In the genomic region with DNA sequence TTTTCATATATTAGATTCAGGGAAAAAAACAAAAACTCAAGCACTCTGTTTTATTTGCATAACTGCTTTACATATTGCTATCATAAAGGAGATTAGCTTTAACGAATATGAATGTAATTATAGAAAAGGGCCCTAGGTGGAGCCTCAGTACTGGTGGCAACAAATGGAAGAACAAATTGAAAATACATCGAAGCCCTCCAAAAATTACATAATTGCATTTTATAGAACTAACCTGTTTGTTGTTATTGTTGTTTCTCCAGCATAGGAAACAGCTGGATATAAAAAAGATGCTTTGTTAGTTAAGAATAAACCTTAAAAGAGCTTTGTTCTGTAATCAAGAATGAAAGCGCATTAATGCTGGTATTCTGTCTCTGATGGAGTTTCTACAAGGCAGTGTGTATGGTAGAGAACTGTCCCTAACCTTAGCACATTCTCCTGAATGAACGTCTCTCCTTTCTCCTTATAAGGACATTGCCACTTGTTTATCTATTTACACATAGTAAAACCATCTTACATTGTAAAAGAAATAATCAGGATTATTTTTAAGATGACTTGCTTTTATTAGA, we compare ENCODE assay signal across 9 cellular contexts. TPM values are rescaled to one million over a fixed set of nuclear protein-coding genes. Genes with fewer than 3 reads are reported as not detected.
DNase-seq lines count a peak whose midpoint lies in the region; ATAC-seq and TF ChIP-seq lines count a peak whose summit lies in the region.
"Had no signal": no experiment of that assay in that cellular context is flagged by ENCODE, and none has a peak within 500 bp of the region (broad histone marks: within the 10 kb centered on the region; RNA-seq: fewer than 3 reads in every experiment).

No MANE protein-coding gene starts in this region.

- intact Hi-C loops in MCF 10A (cut with micrococcal nuclease), result loop anchor here (1.0 to 10.0 kb wide), 5 partner anchors 101 to 524 kb away; no protein-coding TSS in a partner anchor
- intact Hi-C loops in left colon (cut with DNase I, micrococcal nuclease), result no loop called here

- H3K4me1 ChIP-seq in BE2C, result no peaks in the 10 kb centered on the region
- H3K4me1 ChIP-seq in upper lobe of left lung, result peaks cover 0 to 9% (median 4%) of the 10 kb centered on the region in 4 donors

- no peaks in the 10 kb centered on the region for H3K36me3 ChIP-seq in BE2C
- no peaks in the 10 kb centered on the region for H3K36me3 ChIP-seq in upper lobe of left lung

- H3K4me3 ChIP-seq in BE2C (ENCODE audit: low read depth, low read length) (peak overlapping the region; percentile 39), upper lobe of left lung (peak overlapping the region in 3 of 4 donors; percentile 13 to 36 (median 33))

- 17 to 23% methylated on average over 4 of the region's 4 CpGs for WGBS in upper lobe of left lung, 2 donors

- H3K27ac ChIP-seq in upper lobe of left lung, result no peak overlapping the region
- H3K27ac ChIP-seq: skin epidermis had no signal

- H3K27me3 Mint-ChIP-seq in MCF 10A (ENCODE audit: insufficient read depth, unreplicated experiment), result no peaks in the 10 kb centered on the region

- peak; percentile 74 for TF ChIP-seq CTCF in BE2C (IDR thresholded peaks at IDR 0.05; ENCODE audit: low read depth, low read length)
- TF ChIP-seq CTCF in MCF 10A (IDR thresholded peaks at IDR 0.05; ENCODE audit: unreplicated experiment), result peak; percentile 68
- peak; percentile 44 to 69 (median 54) for TF ChIP-seq CTCF in upper lobe of left lung (IDR thresholded peaks at IDR 0.05)

- H3K9me3 ChIP-seq in BE2C (no peaks in the 10 kb centered on the region), upper lobe of left lung (no peaks in the 10 kb centered on the region)

- H3K4me1 Mint-ChIP-seq in MCF 10A (ENCODE audit: insufficient read depth, unreplicated experiment), result peaks cover 18% of the 10 kb centered on the region

- no peak overlapping the region for H3K4me3 Mint-ChIP-seq in MCF 10A (ENCODE audit: unreplicated experiment)

- DNase-seq in BE2C (no peak), NCI-H345 (lab: John Stamatoyannopoulos, UW) (peak; percentile 24), MCF 10A (ENCODE audit: unreplicated experiment) (peak; percentile 49), left colon (no peak), upper lobe of left lung (no peak)
- DNase-seq in activated naive CD4-positive, alpha-beta T cell (lab: John Stamatoyannopoulos, UW), result no peak

- no peak for TF ChIP-seq EP300 in upper lobe of left lung (IDR thresholded peaks at IDR 0.05)

- H3K36me3 Mint-ChIP-seq in MCF 10A (ENCODE audit: insufficient read depth, unreplicated experiment), result no peaks in the 10 kb centered on the region

- H3K27me3 ChIP-seq in BE2C (no peaks in the 10 kb centered on the region), upper lobe of left lung (no peaks in the 10 kb centered on the region)

- H3K9me3 Mint-ChIP-seq in MCF 10A (ENCODE audit: unreplicated experiment), result no peaks in the 10 kb centered on the region

- ATAC-seq in GM18873 (IDR thresholded peaks at IDR 0.05; ENCODE audit: low FRiP score, unreplicated experiment), result peak; percentile 61
- ATAC-seq in HG03139 (IDR thresholded peaks at IDR 0.05; ENCODE audit: unreplicated experiment), result peak; percentile 87
- peak; percentile 86 for ATAC-seq in left colon
- ATAC-seq in upper lobe of left lung (ENCODE audit: low FRiP score in 2 of 2), result peak; percentile 61 to 79

- no peak for TF ChIP-seq POLR2A in upper lobe of left lung (IDR thresholded peaks at IDR 0.05)

- POLR2A ChIA-PET in MCF 10A (lab: Yijun Ruan, JAX), result interaction anchor here (0.6 to 4.0 kb wide), 6 partner anchors 26 to 297 kb away, joined by 3 to 13 read pairs (median 4); a partner anchor contains a TSS

- CTCF ChIA-PET in MCF 10A (lab: Yijun Ruan, JAX), result interaction anchor here (0.6 to 2.7 kb wide), 28 partner anchors 9 to 300 kb away, joined by 3 to 14 read pairs (median 4); no protein-coding TSS in a partner anchor

- peak overlapping the region; percentile 63 for H3K27ac Mint-ChIP-seq in MCF 10A (ENCODE audit: low read depth, unreplicated experiment)

- no TSS peak for BruUV-seq in MCF 10A (replicated peaks; lab: Mats Ljungman, UMichigan)

RNA-seq across cellular contexts. Expression of a gene that starts 33.7 kb away (rescaled TPM):
- polyA plus RNA-seq in BE2C (2012; ENCODE audit: insufficient read depth, insufficient read length, low read depth), result 0.91 TPM
- 4.5 TPM in 2 replicates for total RNA-seq in MCF 10A (2022)
- total RNA-seq in left colon, result 1 to 10 TPM in 1 of 2 donors, under 1 TPM in 1; 0.40 to 1.3 TPM
- total RNA-seq in upper lobe of left lung, result 10 to 100 TPM in 1 of 6 donors, 1 to 10 TPM in 5; 2.9 to 16.6 (median 5.1) TPM

Comparison
In these comparisons a context has a peak if more than half of its experiments do, and no peak if none do; other contexts are left out.
1. DNase-seq: peak in NCI-H345 (single experiment) and MCF 10A (single experiment); none in BE2C (single experiment), left colon (0 of 2), upper lobe of left lung (0 of 2) and activated naive CD4-positive, alpha-beta T cell (0 of 4).
2. Peak in every context shown above with its lines, with median percentiles within 50 percentile points of each other: CTCF ChIP-seq and ATAC-seq.